Comparison of ENCODE assay signal across 8 cellular contexts in genomic region chr9:89743576-89744254, GRCh38.
DNase-seq lines count a peak whose midpoint lies in the region; ATAC-seq, FAIRE-seq and TF ChIP-seq lines count a peak whose summit lies in the region.

No MANE protein-coding gene starts in this region.

- intact Hi-C loops in activated naive CD4-positive, alpha-beta T cell treated with anti-CD3 and anti-CD28 coated beads for 36 hours (cut with micrococcal nuclease), result loop anchor here (1.0 to 5.0 kb wide), 5 partner anchors 42 to 354 kb away; no protein-coding TSS in a partner anchor
- intact Hi-C loops in cardiac septum (cut with DNase I), result no loop called here

- H3K36me3 Mint-ChIP-seq in CD4-positive, CD25-positive, alpha-beta regulatory T cell, result no peaks in the 10 kb centered on the region
- H3K36me3 Mint-ChIP-seq in activated naive CD4-positive, alpha-beta T cell treated with anti-CD3 and anti-CD28 coated beads for 36 hours (ENCODE audit: low read depth), result no peaks in the 10 kb centered on the region

- no peaks in the 10 kb centered on the region for H3K9me3 ChIP-seq in CD4-positive, CD25-positive, alpha-beta regulatory T cell (ENCODE audit: control insufficient read depth in 2 of 2, low read length in 2 of 2)
- H3K9me3 ChIP-seq in KOPT-K1 (ENCODE audit: insufficient read depth, low read length, poor library complexity, severe bottlenecking) (no peaks in the 10 kb centered on the region), upper lobe of left lung (peaks cover 0 to 4% (median 0%) of the 10 kb centered on the region in 4 donors)

- CTCF ChIA-PET in activated naive CD4-positive, alpha-beta T cell treated with anti-CD3 and anti-CD28 coated beads for 36 hours (lab: Charles Lee), result interaction anchor here (0.6 to 2.5 kb wide), 11 partner anchors 15 to 358 kb away, joined by 3 to 12 read pairs (median 4); no protein-coding TSS in a partner anchor

- no peak for FAIRE-seq in HTR-8/SVneo (lab: Jason Lieb, UNC)

- no peaks in the 10 kb centered on the region for H3K36me3 ChIP-seq in CD4-positive, CD25-positive, alpha-beta regulatory T cell (ENCODE audit: control insufficient read depth, insufficient read depth, low read length)
- H3K36me3 ChIP-seq in KOPT-K1 (ENCODE audit: insufficient read depth, low read length) (no peaks in the 10 kb centered on the region), upper lobe of left lung (no peaks in the 10 kb centered on the region)

- no peak for TF ChIP-seq CTCF in upper lobe of left lung (IDR thresholded peaks at IDR 0.05)

- peaks cover 64% of the 10 kb centered on the region for H3K4me1 ChIP-seq in CD4-positive, CD25-positive, alpha-beta regulatory T cell (ENCODE audit: control insufficient read depth, insufficient read depth, low read length, poor library complexity, severe bottlenecking)
- H3K4me1 ChIP-seq in upper lobe of left lung, result peaks cover 12 to 16% (median 14%) of the 10 kb centered on the region in 4 donors

- no peak for TF ChIP-seq POLR2A in upper lobe of left lung (IDR thresholded peaks at IDR 0.05)

- peaks cover 0 to 1% (median 0%) of the 10 kb centered on the region in 7 donors for H3K9me3 Mint-ChIP-seq in CD4-positive, CD25-positive, alpha-beta regulatory T cell
- H3K9me3 Mint-ChIP-seq in activated naive CD4-positive, alpha-beta T cell treated with anti-CD3 and anti-CD28 coated beads for 36 hours, result peaks cover 5% of the 10 kb centered on the region

- H3K4me1 Mint-ChIP-seq in CD4-positive, CD25-positive, alpha-beta regulatory T cell, result peaks cover 20 to 90% (median 57%) of the 10 kb centered on the region in 4 donors
- H3K4me1 Mint-ChIP-seq in activated naive CD4-positive, alpha-beta T cell treated with anti-CD3 and anti-CD28 coated beads for 36 hours (ENCODE audit: low read depth), result peaks cover 69% of the 10 kb centered on the region

- H3K27ac ChIP-seq in CD4-positive, CD25-positive, alpha-beta regulatory T cell (ENCODE audit: insufficient read depth, low read length, poor library complexity, severe bottlenecking), result peak overlapping the region; percentile 75
- H3K27ac ChIP-seq in KOPT-K1 (ENCODE audit: low read depth, low read length, poor library complexity, severe bottlenecking), result peak overlapping the region; percentile 52
- H3K27ac ChIP-seq in upper lobe of left lung, result no peak overlapping the region

- peak overlapping the region; percentile 45 to 77 (median 69) for H3K4me3 Mint-ChIP-seq in CD4-positive, CD25-positive, alpha-beta regulatory T cell
- no peak overlapping the region for H3K4me3 Mint-ChIP-seq in activated naive CD4-positive, alpha-beta T cell treated with anti-CD3 and anti-CD28 coated beads for 36 hours

- ATAC-seq in CD4-positive, CD25-positive, alpha-beta regulatory T cell (ENCODE audit: low read depth in 2 of 2), result peak; percentile 73 to 79
- ATAC-seq in GM21360 (IDR thresholded peaks at IDR 0.05; ENCODE audit: unreplicated experiment) (peak; percentile 59), upper lobe of left lung (ENCODE audit: low FRiP score in 2 of 2) (no peak)

- H3K4me3 ChIP-seq in CD4-positive, CD25-positive, alpha-beta regulatory T cell (ENCODE audit: low read depth, low read length), result peak overlapping the region; percentile 59
- H3K4me3 ChIP-seq in upper lobe of left lung, result no peak overlapping the region

- peak in 2 of 3 donors; percentile 57 to 92 for DNase-seq in CD4-positive, CD25-positive, alpha-beta regulatory T cell
- DNase-seq in activated naive CD4-positive, alpha-beta T cell treated with anti-CD3 and anti-CD28 coated beads for 36 hours, result peak; percentile 69
- peak; percentile 44 for DNase-seq in stimulated activated CD8-positive, alpha-beta memory T cell treated with anti-CD3 and anti-CD28 coated beads, Interleukin-4, amount 100 ng/mL, for 48 hours
- DNase-seq in cardiac septum (ENCODE audit: low spot score) (no peak), HTR-8/SVneo (ENCODE audit: insufficient read length, low spot score) (no peak), upper lobe of left lung (no peak)

- TF ChIP-seq EP300 in upper lobe of left lung (IDR thresholded peaks at IDR 0.05), result no peak

- WGBS in upper lobe of left lung, 2 donors, result 63 to 68% methylated on average over 3 to 7 of the region's 8 CpGs

- no peaks in the 10 kb centered on the region for H3K27me3 Mint-ChIP-seq in CD4-positive, CD25-positive, alpha-beta regulatory T cell
- no peaks in the 10 kb centered on the region for H3K27me3 Mint-ChIP-seq in activated naive CD4-positive, alpha-beta T cell treated with anti-CD3 and anti-CD28 coated beads for 36 hours (ENCODE audit: low read depth)

- peak overlapping the region; percentile 63 to 94 (median 76) for H3K27ac Mint-ChIP-seq in CD4-positive, CD25-positive, alpha-beta regulatory T cell
- H3K27ac Mint-ChIP-seq in activated naive CD4-positive, alpha-beta T cell treated with anti-CD3 and anti-CD28 coated beads for 36 hours, result peak overlapping the region; percentile 85

- H3K27me3 ChIP-seq in CD4-positive, CD25-positive, alpha-beta regulatory T cell (ENCODE audit: control insufficient read depth, insufficient read depth, low read length), result no peaks in the 10 kb centered on the region
- no peaks in the 10 kb centered on the region for H3K27me3 ChIP-seq in upper lobe of left lung

Comparison
In these comparisons a context has a peak if more than half of its experiments do, and no peak if none do; other contexts are left out.
1. ATAC-seq: peak in CD4-positive, CD25-positive, alpha-beta regulatory T cell (2 of 2) and GM21360 (single experiment); none in upper lobe of left lung (0 of 2).
2. DNase-seq: peak in CD4-positive, CD25-positive, alpha-beta regulatory T cell (2 of 3), activated naive CD4-positive, alpha-beta T cell treated with anti-CD3 and anti-CD28 coated beads for 36 hours (single experiment) and stimulated activated CD8-positive, alpha-beta memory T cell treated with anti-CD3 and anti-CD28 coated beads, Interleukin-4, amount 100 ng/mL, for 48 hours (single experiment); none in cardiac septum (single experiment), HTR-8/SVneo (single experiment) and upper lobe of left lung (0 of 2).
3. H3K27ac ChIP-seq: peak in CD4-positive, CD25-positive, alpha-beta regulatory T cell (single experiment) and KOPT-K1 (single experiment); none in upper lobe of left lung (0 of 4).